Comparison of ENCODE assay signal across 13 cellular contexts in the genomic region with DNA sequence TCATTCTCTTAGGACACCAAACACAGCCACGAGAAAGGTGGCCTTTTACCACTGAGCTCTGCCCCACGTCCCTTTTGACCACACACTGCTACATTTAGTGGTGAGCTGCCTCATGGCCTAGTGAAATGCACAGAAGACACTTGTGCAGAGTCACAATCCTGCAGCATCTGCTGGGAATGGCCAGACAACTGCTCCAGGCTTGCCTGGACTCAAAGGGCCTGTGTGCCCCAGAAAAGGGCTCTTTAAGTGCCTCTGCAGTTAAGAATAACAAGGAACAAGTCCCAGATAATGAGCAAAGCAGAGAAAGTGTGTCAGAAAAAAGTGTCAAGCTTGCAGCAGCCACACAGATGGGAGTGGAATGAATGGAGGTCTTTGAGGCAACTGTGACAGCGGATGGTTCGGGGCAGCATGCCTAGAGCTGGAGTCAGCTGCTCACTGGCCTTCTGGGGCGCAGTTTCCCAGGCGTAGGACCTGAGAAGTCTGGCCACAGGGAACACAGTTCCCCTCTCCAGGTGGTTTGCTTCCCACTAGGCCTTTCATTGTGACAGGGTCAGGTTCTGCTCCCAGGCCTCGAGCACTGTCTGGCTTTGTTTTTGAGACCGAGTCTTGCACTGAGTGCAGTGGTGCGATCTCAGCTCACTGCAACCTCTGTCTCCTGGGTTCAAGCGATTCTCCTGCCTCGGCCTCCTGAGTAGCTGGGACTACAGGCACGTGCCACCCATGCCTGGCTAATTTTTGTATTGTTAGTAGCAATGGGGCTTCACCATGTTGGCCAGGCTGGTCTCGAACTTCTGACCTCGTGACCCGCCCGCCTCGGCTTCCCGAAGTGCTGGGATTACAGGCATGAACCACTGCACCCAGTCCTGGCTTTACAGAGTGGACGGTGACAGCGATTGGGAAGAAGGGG. TPM values are rescaled to one million over a fixed set of nuclear protein-coding genes. Genes with fewer than 3 reads are reported as not detected.
DNase-seq lines count a peak whose midpoint lies in the region; ATAC-seq, FAIRE-seq and TF ChIP-seq lines count a peak whose summit lies in the region.
"Had no signal": no experiment of that assay in that cellular context is flagged by ENCODE, and none has a peak within 500 bp of the region (broad histone marks: within the 10 kb centered on the region; RNA-seq: fewer than 3 reads in every experiment).

No MANE protein-coding gene starts in this region.

- H3K9me3 Mint-ChIP-seq in naive B cell, result no peaks in the 10 kb centered on the region
- H3K9me3 Mint-ChIP-seq: activated naive CD8-positive, alpha-beta T cell treated with anti-CD3 and anti-CD28 coated beads, Interleukin-2, amount 50 U/mL, for 24 hours had no signal

- no peaks in the 10 kb centered on the region for H3K27me3 ChIP-seq in left ventricle myocardium inferior (ENCODE audit: low read depth)
- H3K27me3 ChIP-seq in heart left ventricle, result no peaks in the 10 kb centered on the region
- H3K27me3 ChIP-seq in body of pancreas, result no peaks in the 10 kb centered on the region
- H3K27me3 ChIP-seq: neutrophil had no signal

- H3K27ac ChIP-seq in left ventricle myocardium inferior (replicated peaks), result peak overlapping the region; percentile 83
- peak overlapping the region in 4 of 12 donors; percentile 8 to 67 (median 22) for H3K27ac ChIP-seq in heart left ventricle
- peak overlapping the region; percentile 26 to 60 (median 57) for H3K27ac ChIP-seq in body of pancreas
- peak overlapping the region; percentile 82 for H3K27ac ChIP-seq in temporal lobe (ENCODE audit: low read depth, low read length)
- H3K27ac ChIP-seq: neutrophil had no signal

- H3K4me1 ChIP-seq in left ventricle myocardium inferior (peaks cover 100% of the 10 kb centered on the region), heart left ventricle (peaks cover 7 to 88% (median 52%) of the 10 kb centered on the region in 12 donors), body of pancreas (peaks cover 54% of the 10 kb centered on the region)

- H3K36me3 Mint-ChIP-seq in naive B cell, result peaks cover 28 to 30% of the 10 kb centered on the region in 2 donors

- 73 to 77% (median 75%) methylated on average over 18 to 20 of the region's 20 CpGs for WGBS in heart left ventricle, 4 donors
- WGBS in body of pancreas, 2 donors, result 42 to 49% methylated on average over 14 to 20 of the region's 20 CpGs

- no peak for ATAC-seq in heart left ventricle
- ATAC-seq in body of pancreas, result peak; percentile 22
- ATAC-seq in naive B cell (ENCODE audit: low read depth in 2 of 2), result no peak
- ATAC-seq: activated naive CD8-positive, alpha-beta T cell treated with anti-CD3 and anti-CD28 coated beads, Interleukin-2, amount 50 U/mL, for 24 hours; left colon; PC-3 had no signal

- peak overlapping the region; percentile 89 to 98 (median 94) for H3K4me3 Mint-ChIP-seq in naive B cell
- H3K4me3 Mint-ChIP-seq: activated naive CD8-positive, alpha-beta T cell treated with anti-CD3 and anti-CD28 coated beads, Interleukin-2, amount 50 U/mL, for 24 hours had no signal

- no peak for TF ChIP-seq POLR2A in heart left ventricle (IDR thresholded peaks at IDR 0.05)
- TF ChIP-seq POLR2A in body of pancreas (IDR thresholded peaks at IDR 0.05), result no peak
- TF ChIP-seq POLR2A in GM12892 (IDR thresholded peaks at IDR 0.05; ENCODE audit: low read depth, low read length), result no peak

- no peak for TF ChIP-seq CTCF in left ventricle myocardium inferior (IDR thresholded peaks at IDR 0.05; ENCODE audit: borderline replicate concordance)
- no peak for TF ChIP-seq CTCF in heart left ventricle (IDR thresholded peaks at IDR 0.05)
- no peak for TF ChIP-seq CTCF in body of pancreas (IDR thresholded peaks at IDR 0.05)

- H3K36me3 ChIP-seq in left ventricle myocardium inferior (peaks cover 42% of the 10 kb centered on the region), heart left ventricle (peaks cover 0 to 51% (median 34%) of the 10 kb centered on the region in 9 donors), body of pancreas (replicated peaks in 1 of 2; ENCODE audit: insufficient read depth in 1 of 2, low read depth in 2 of 2) (peaks cover 11 to 16% of the 10 kb centered on the region in 2 donors)

- H3K27ac Mint-ChIP-seq in naive B cell, result peak overlapping the region; percentile 42 to 94 (median 78)
- H3K27ac Mint-ChIP-seq: activated naive CD8-positive, alpha-beta T cell treated with anti-CD3 and anti-CD28 coated beads, Interleukin-2, amount 50 U/mL, for 24 hours had no signal

- H3K9me3 ChIP-seq in left ventricle myocardium inferior (replicated peaks) (no peaks in the 10 kb centered on the region), heart left ventricle (no peaks in the 10 kb centered on the region), body of pancreas (no peaks in the 10 kb centered on the region)
- H3K9me3 ChIP-seq: neutrophil had no signal

- peaks cover 60 to 90% (median 82%) of the 10 kb centered on the region in 3 donors for H3K4me1 Mint-ChIP-seq in naive B cell

- H3K4me3 ChIP-seq in left ventricle myocardium inferior, result no peak overlapping the region
- H3K4me3 ChIP-seq in heart left ventricle, result no peak overlapping the region
- no peak overlapping the region for H3K4me3 ChIP-seq in body of pancreas

- H3K27me3 Mint-ChIP-seq in naive B cell, result no peaks in the 10 kb centered on the region
- H3K27me3 Mint-ChIP-seq: activated naive CD8-positive, alpha-beta T cell treated with anti-CD3 and anti-CD28 coated beads, Interleukin-2, amount 50 U/mL, for 24 hours had no signal

- intact Hi-C loops in left ventricle myocardium inferior (cut with micrococcal nuclease), result no loop called here
- intact Hi-C loops in heart left ventricle (cut with DNase I), result loop anchor here in 1 of 10 donors (10.0 kb wide), 2 partner anchors 278 to 302 kb away; no protein-coding TSS in a partner anchor
- intact Hi-C loops in body of pancreas (cut with DNase I), result no loop called here

- FAIRE-seq in GM19239 (lab: Jason Lieb, UNC), result no peak
- FAIRE-seq in GM12892 (lab: Jason Lieb, UNC), result no peak

- DNase-seq in left ventricle myocardium inferior, result no peak
- no peak for DNase-seq in heart left ventricle
- peak; percentile 55 to 87 (median 75) for DNase-seq in body of pancreas
- DNase-seq in naive B cell, result no peak
- no peak for DNase-seq in GM19239 (ENCODE audit: insufficient read length, low spot score)
- DNase-seq in GM12892 (ENCODE audit: insufficient read length), result no peak
- no peak for DNase-seq in NCI-H1417 treated with DMSO at 0.1 percent for 48 hours (lab: John Stamatoyannopoulos, UW)
- DNase-seq: activated naive CD8-positive, alpha-beta T cell treated with anti-CD3 and anti-CD28 coated beads, Interleukin-2, amount 50 U/mL, for 24 hours; left colon; NCI-H2171 had no signal

RNA-seq across cellular contexts. Expression of a gene that starts 5.0 kb away (rescaled TPM):
- 138 TPM for total RNA-seq in left ventricle myocardium inferior
- total RNA-seq in heart left ventricle, result 100 to 1,000 TPM in 8 of 9 donors, 10 to 100 TPM in 1; 98.8 to 168 (median 111) TPM
- polyA plus RNA-seq in heart left ventricle, result 100 to 1,000 TPM in 1 of 2 donors, 10 to 100 TPM in 1; 50.4 to 140 TPM
- 10 to 100 TPM; 56.3 to 72.8 TPM for total RNA-seq in body of pancreas
- 100 to 1,000 TPM; 156 to 250 (median 234) TPM for polyA plus RNA-seq in naive B cell (ENCODE audit: low read depth in 6 of 6)
- 92.4 TPM for total RNA-seq in temporal lobe
- 146 TPM for polyA plus RNA-seq in GM12892 (2012; ENCODE audit: missing spikeins)

Comparison
In these comparisons a context has a peak if more than half of its experiments do, and no peak if none do; other contexts are left out.
1. DNase-seq: peak in body of pancreas (4 of 4); none in left ventricle myocardium inferior (single experiment), heart left ventricle (0 of 5), naive B cell (single experiment), GM19239 (single experiment), GM12892 (single experiment) and NCI-H1417 treated with DMSO at 0.1 percent for 48 hours (single experiment).